Comparison of ENCODE assay signal across 8 cellular contexts in genomic region chr10:7484456-7485266, GRCh38.
DNase-seq lines count a peak whose midpoint lies in the region; ATAC-seq, FAIRE-seq and TF ChIP-seq lines count a peak whose summit lies in the region.

No MANE protein-coding gene starts in this region.

- H3K4me1 Mint-ChIP-seq in astrocyte (ENCODE audit: low read depth, unreplicated experiment): peaks cover 10% of the 10 kb centered on the region
- H3K4me1 Mint-ChIP-seq in chondrocyte (ENCODE audit: low read depth): peaks cover 10% of the 10 kb centered on the region

- DNase-seq in astrocyte (ENCODE audit: low read depth): no peak
- peak; percentile 20 for DNase-seq in stimulated activated CD8-positive, alpha-beta memory T cell treated with anti-CD3 and anti-CD28 coated beads, Interleukin-15, amount 100 ng/mL, for 1 hour (ENCODE audit: low read depth)
- no peak for DNase-seq in chondrocyte (ENCODE audit: low spot score)
- no peak for DNase-seq in cerebellum (ENCODE audit: low spot score)
- no peak for DNase-seq in vagina (ENCODE audit: extremely low spot score in 2 of 2)

- H3K9ac ChIP-seq in OCI-LY1 (ENCODE audit: low read length) (peak overlapping the region; percentile 74), astrocyte (ENCODE audit: low read length) (no peak overlapping the region)

- ATAC-seq in GM18517 (IDR thresholded peaks at IDR 0.05; ENCODE audit: unreplicated experiment) (peak; percentile 66), HG02678 (IDR thresholded peaks at IDR 0.05; ENCODE audit: unreplicated experiment) (peak; percentile 77)

- H3K4me1 ChIP-seq in OCI-LY1 (ENCODE audit: insufficient read depth, low read length, severe bottlenecking) (peaks cover 99% of the 10 kb centered on the region), astrocyte (ENCODE audit: insufficient read depth, low read length) (no peaks in the 10 kb centered on the region), vagina (no peaks in the 10 kb centered on the region)

- H3K27me3 Mint-ChIP-seq in astrocyte (ENCODE audit: low read depth, unreplicated experiment): peaks cover 6% of the 10 kb centered on the region
- H3K27me3 Mint-ChIP-seq in chondrocyte (ENCODE audit: low read depth): peaks cover 7% of the 10 kb centered on the region

- no peaks in the 10 kb centered on the region for H3K36me3 ChIP-seq in OCI-LY1 (ENCODE audit: insufficient read depth, low read length)
- H3K36me3 ChIP-seq in astrocyte (ENCODE audit: insufficient read depth, low read length): no peaks in the 10 kb centered on the region
- no peaks in the 10 kb centered on the region for H3K36me3 ChIP-seq in vagina

- FAIRE-seq in astrocyte (lab: Jason Lieb, UNC): no peak

- H3K27me3 ChIP-seq in OCI-LY1 (ENCODE audit: insufficient read depth, low read length) (no peaks in the 10 kb centered on the region), astrocyte (ENCODE audit: insufficient read depth, low read length) (no peaks in the 10 kb centered on the region), vagina (no peaks in the 10 kb centered on the region)

- H3K9me3 ChIP-seq in OCI-LY1 (ENCODE audit: low read length) (no peaks in the 10 kb centered on the region), astrocyte (ENCODE audit: insufficient read depth, low read depth, low read length) (no peaks in the 10 kb centered on the region), vagina (no peaks in the 10 kb centered on the region)

- H3K9me2 ChIP-seq in OCI-LY1 (ENCODE audit: low read depth, low read length): no peaks in the 10 kb centered on the region

- TF ChIP-seq CTCF in OCI-LY1 (IDR thresholded peaks at IDR 0.05; ENCODE audit: low read length) (no peak), astrocyte (IDR thresholded peaks at IDR 0.05; ENCODE audit: insufficient read depth, low read depth, low read length) (no peak), chondrocyte (IDR thresholded peaks at IDR 0.05) (no peak), vagina (IDR thresholded peaks at IDR 0.05) (no peak)

- H3K36me3 Mint-ChIP-seq in astrocyte (ENCODE audit: low read depth, unreplicated experiment): no peaks in the 10 kb centered on the region
- no peaks in the 10 kb centered on the region for H3K36me3 Mint-ChIP-seq in chondrocyte (ENCODE audit: low read depth)

- H3K9me3 Mint-ChIP-seq in astrocyte (ENCODE audit: unreplicated experiment) (no peaks in the 10 kb centered on the region), chondrocyte (ENCODE audit: low read depth) (no peaks in the 10 kb centered on the region)

- peak overlapping the region; percentile 99 for H3K27ac ChIP-seq in OCI-LY1 (ENCODE audit: low read depth, low read length, poor library complexity, severe bottlenecking)
- no peak overlapping the region for H3K27ac ChIP-seq in astrocyte (ENCODE audit: low read depth, low read length)
- no peak overlapping the region for H3K27ac ChIP-seq in vagina

- H4K20me1 ChIP-seq in OCI-LY1 (ENCODE audit: insufficient read depth, low read length) (no peaks in the 10 kb centered on the region), astrocyte (ENCODE audit: insufficient read depth, low read length) (no peaks in the 10 kb centered on the region)

- H3K79me2 ChIP-seq in OCI-LY1 (ENCODE audit: insufficient read depth, low read length) (no peaks in the 10 kb centered on the region), astrocyte (ENCODE audit: insufficient read depth, low read length) (no peaks in the 10 kb centered on the region)

- H3K4me2 ChIP-seq in OCI-LY1 (ENCODE audit: low read length): peak overlapping the region; percentile 67
- peak overlapping the region; percentile 72 for H3K4me2 ChIP-seq in astrocyte (ENCODE audit: low read length)

- H2AFZ ChIP-seq in OCI-LY1 (ENCODE audit: low read length) (no peak overlapping the region), astrocyte (ENCODE audit: low read depth, low read length) (peak overlapping the region; percentile 46)

- H3F3A ChIP-seq in OCI-LY1 (ENCODE audit: insufficient read depth, low read length): peaks cover 16% of the 10 kb centered on the region

- H3K4me3 Mint-ChIP-seq in astrocyte (ENCODE audit: unreplicated experiment): no peak overlapping the region
- H3K4me3 Mint-ChIP-seq in chondrocyte (ENCODE audit: unreplicated experiment): no peak overlapping the region

- TF ChIP-seq POLR2A in vagina (IDR thresholded peaks at IDR 0.05): no peak

- H3K4me3 ChIP-seq in OCI-LY1 (ENCODE audit: low read depth, low read length, poor library complexity, severe bottlenecking) (peak overlapping the region; percentile 40), astrocyte (ENCODE audit: insufficient read depth, low read depth, low read length) (no peak overlapping the region), vagina (no peak overlapping the region)

- H3K27ac Mint-ChIP-seq in astrocyte (ENCODE audit: unreplicated experiment) (no peak overlapping the region), chondrocyte (ENCODE audit: unreplicated experiment) (no peak overlapping the region)

- intact Hi-C loops in vagina (cut with DNase I): no loop called here
